In the genomic region with DNA sequence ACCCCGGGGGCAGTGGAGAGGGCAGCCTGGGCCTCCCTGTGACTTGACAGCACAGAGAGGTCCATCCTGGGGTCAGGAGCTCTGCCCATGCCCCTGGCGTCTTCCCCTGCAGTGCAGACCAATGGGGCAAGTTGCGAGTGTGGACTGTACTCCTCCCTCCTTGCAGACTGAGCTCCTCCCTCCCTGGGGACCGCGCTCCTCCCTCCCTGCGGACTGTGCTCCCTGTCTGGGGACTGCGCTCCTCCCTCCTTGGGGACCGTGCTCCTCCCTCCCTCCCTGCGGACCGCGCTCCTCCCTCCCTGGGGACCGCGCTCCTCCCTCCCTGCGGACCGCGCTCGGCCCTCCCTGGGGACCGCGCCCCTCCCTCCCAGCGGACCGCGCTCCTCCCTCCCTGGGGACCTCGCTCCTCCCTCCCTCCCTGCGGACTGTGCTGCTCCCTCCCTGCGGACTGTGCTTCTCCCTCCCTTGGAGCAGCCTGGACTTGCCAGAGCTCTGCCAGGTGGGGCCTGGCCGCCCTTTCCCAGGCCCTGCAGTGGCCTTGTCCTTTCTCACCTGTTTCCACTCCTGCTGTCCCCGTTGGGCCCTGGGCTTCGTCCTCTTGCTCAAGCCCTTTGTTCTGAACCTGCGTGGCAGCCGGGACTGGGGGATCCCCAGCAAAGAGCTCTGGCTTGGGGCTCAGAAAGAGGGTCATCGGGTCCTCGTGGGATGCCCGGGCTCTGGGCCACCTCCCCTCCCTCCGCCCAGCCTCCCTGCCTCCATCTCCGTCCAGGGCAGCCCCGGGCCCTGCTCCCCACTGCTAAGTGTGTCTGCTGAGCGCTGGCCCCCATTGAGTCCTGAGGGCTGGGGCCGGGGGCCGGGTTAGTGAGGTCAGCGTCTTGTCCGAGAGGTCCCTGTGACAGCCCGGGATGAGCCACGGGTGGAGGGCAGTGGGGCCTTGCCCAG, we compare ENCODE assay signal across 19 cellular contexts. TPM values are rescaled to one million over a fixed set of nuclear protein-coding genes. Genes with fewer than 3 reads are reported as not detected.
A peak's percentile ranks its signal among the peaks of the same experiment; 100 is the strongest.
DNase-seq lines count a peak whose midpoint lies in the region; ATAC-seq and TF ChIP-seq lines count a peak whose summit lies in the region.
"Had no signal": no experiment of that assay in that cellular context is flagged by ENCODE, and none has a peak within 500 bp of the region (broad histone marks: within the 10 kb centered on the region; RNA-seq: fewer than 3 reads in every experiment).

No MANE protein-coding gene starts in this region.

- no peak for TF ChIP-seq POLR2A in esophagus squamous epithelium (IDR thresholded peaks at IDR 0.05)

- H3K4me3 ChIP-seq in PC-3 (ENCODE audit: low read length), result no peak overlapping the region
- peak overlapping the region in 3 of 4 donors; percentile 2 to 9 (median 7) for H3K4me3 ChIP-seq in esophagus squamous epithelium
- H3K4me3 ChIP-seq in psoas muscle, result no peak overlapping the region
- H3K4me3 ChIP-seq: A549, vagina had no signal

- H3K9ac ChIP-seq in PC-3 (ENCODE audit: low read length), result no peak overlapping the region

- no peak overlapping the region for H3K4me2 ChIP-seq in PC-3 (ENCODE audit: low read length)
- H3K4me2 ChIP-seq: A549 had no signal

- no peak overlapping the region for H3K27ac ChIP-seq in PC-3 (ENCODE audit: low read length)
- H3K27ac ChIP-seq in esophagus squamous epithelium, result peak overlapping the region; percentile 15 to 51 (median 34)
- H3K27ac ChIP-seq in psoas muscle, result peak overlapping the region; percentile 30
- H3K27ac ChIP-seq: A549, vagina had no signal

- no peaks in the 10 kb centered on the region for H3K27me3 ChIP-seq in PC-3 (ENCODE audit: low read length)
- H3K27me3 ChIP-seq in esophagus squamous epithelium, result no peaks in the 10 kb centered on the region
- no peaks in the 10 kb centered on the region for H3K27me3 ChIP-seq in psoas muscle (ENCODE audit: insufficient read depth in 3 of 3, low read length in 2 of 3)
- H3K27me3 ChIP-seq: vagina had no signal

- POLR2A ChIA-PET in PC-3 (lab: Charles Lee; ENCODE audit: unreplicated experiment), result no interaction called here

- 37 to 59% methylated on average over 14 to 16 of the region's 43 CpGs for WGBS in esophagus squamous epithelium, 2 donors
- WGBS in psoas muscle, 3 donors, result 67 to 73% (median 67%) methylated on average over 30 to 43 of the region's 43 CpGs

- no TSS peak for BruUV-seq in PC-3 (replicated peaks; lab: Mats Ljungman, UMichigan)

- H3K79me2 ChIP-seq in PC-3 (ENCODE audit: low read length), result no peaks in the 10 kb centered on the region

- no peak for TF ChIP-seq CTCF in PC-3 (conservative IDR thresholded peaks at IDR 0.05; ENCODE audit: low read depth, low read length)
- no peak for TF ChIP-seq CTCF in esophagus squamous epithelium (IDR thresholded peaks at IDR 0.05)
- TF ChIP-seq CTCF in psoas muscle (IDR thresholded peaks at IDR 0.05), result no peak

- CTCF ChIA-PET in PC-3 (lab: Charles Lee), result no interaction called here

- H3K9me3 ChIP-seq in PC-3 (ENCODE audit: low read length), result no peaks in the 10 kb centered on the region
- H3K9me3 ChIP-seq in esophagus squamous epithelium, result no peaks in the 10 kb centered on the region
- no peaks in the 10 kb centered on the region for H3K9me3 ChIP-seq in psoas muscle
- H3K9me3 ChIP-seq: A549, vagina had no signal

- H3K4me1 ChIP-seq in PC-3 (ENCODE audit: insufficient read depth, low read length) (no peaks in the 10 kb centered on the region), esophagus squamous epithelium (peaks cover 28 to 43% (median 31%) of the 10 kb centered on the region in 3 donors), psoas muscle (peaks cover 18% of the 10 kb centered on the region)
- H3K4me1 ChIP-seq: A549 had no signal

- no peaks in the 10 kb centered on the region for H3F3A ChIP-seq in PC-3 (ENCODE audit: low read length, unreplicated experiment)

- intact Hi-C loops in PC-3 (cut with micrococcal nuclease) (no loop called here), esophagus squamous epithelium (cut with DNase I) (no loop called here), psoas muscle (cut with DNase I) (loop anchor here in 1 of 2 donors (5.0 kb wide), 1 partner anchor 117 kb away; the partner anchor contains the start of gene FAM174C)

- peak; percentile 19 for DNase-seq in NCI-H82 (lab: John Stamatoyannopoulos, UW)
- DNase-seq in NCI-H82 treated with DMSO at 0.1 percent for 48 hours (lab: John Stamatoyannopoulos, UW; ENCODE audit: unreplicated experiment), result no peak
- DNase-seq in PC-3, result no peak
- no peak for DNase-seq in esophagus squamous epithelium (lab: John Stamatoyannopoulos, UW)
- DNase-seq in psoas muscle, result no peak
- DNase-seq in germinal center (ENCODE audit: low spot score), result no peak
- no peak for DNase-seq in 8988T
- DNase-seq: activated CD4-positive, alpha-beta T cell treated with anti-CD3 and anti-CD28 coated beads, Interleukin-2, amount 10 ng/mL, durations not matched to agents 24 days and 14 days; activated T-cell treated with anti-CD3 and anti-CD28 coated beads, Interleukin-2, amount 50 U/mL, for 4 hours; COR-L47; NCI-H1092 treated with DMSO at 0.1 percent for 48 hours; NCI-H524 treated with DMSO at 0.1 percent for 48 hours; RPMI8226; stimulated activated CD4-positive, alpha-beta T cell treated with anti-CD3 and anti-CD28 coated beads, Interleukin-4, amount 100 ng/mL, for 4 hours; T-helper 2 cell had no signal

- peak; percentile 45 for ATAC-seq in PC-3
- peak in 2 of 4 donors; percentile 4 to 9 for ATAC-seq in psoas muscle
- ATAC-seq in HG03175 (IDR thresholded peaks at IDR 0.05; ENCODE audit: unreplicated experiment), result no peak
- ATAC-seq: activated T-cell treated with anti-CD3 and anti-CD28 coated beads, Interleukin-2, amount 50 U/mL, for 4 hours; stimulated activated effector memory CD8-positive, alpha-beta T cell treated with anti-CD3 and anti-CD28 coated beads, Interleukin-12 subunit alpha, Interleukin-12 subunit beta, amount 100 ng/mL, for 72 hours had no signal

- H3K36me3 ChIP-seq in PC-3 (ENCODE audit: low read depth, low read length) (no peaks in the 10 kb centered on the region), esophagus squamous epithelium (peaks cover under 1 to 48% (median 25%) of the 10 kb centered on the region in 3 donors), psoas muscle (ENCODE audit: insufficient read depth in 1 of 2, low read depth in 1 of 2) (peaks cover 0 to 66% of the 10 kb centered on the region in 2 donors)

- H2AFZ ChIP-seq in PC-3 (ENCODE audit: low read length), result no peak overlapping the region

- H3K9me2 ChIP-seq in PC-3 (replicated peaks; ENCODE audit: low read length), result no peaks in the 10 kb centered on the region

- H4K20me1 ChIP-seq in PC-3 (ENCODE audit: low read length), result no peaks in the 10 kb centered on the region

RNA-seq across cellular contexts. Expression of gene GAMT, which starts 6.8 kb away (rescaled TPM):
- 74.9 and 75.6 TPM in 2 replicates for total RNA-seq in PC-3 (2014; rRNA removed)
- total RNA-seq in esophagus squamous epithelium, result 10 to 100 TPM in 3 of 4 donors, 1 to 10 TPM in 1; 2.4 to 40.0 (median 13.1) TPM
- 100 to 1,000 TPM; 227 to 339 (median 232) TPM for total RNA-seq in psoas muscle
- 100 to 1,000 TPM; 162 to 464 (median 351) TPM for polyA plus RNA-seq in psoas muscle

RNA-seq across cellular contexts. Expression of gene NDUFS7, which starts 10.8 kb away (rescaled TPM):
- total RNA-seq in PC-3 (2014; rRNA removed) (102 and 111 TPM in 2 replicates), esophagus squamous epithelium (100 to 1,000 TPM; 124 to 191 (median 165) TPM), psoas muscle (100 to 1,000 TPM; 230 to 338 (median 308) TPM)
- 100 to 1,000 TPM; 177 to 423 (median 294) TPM for polyA plus RNA-seq in psoas muscle

RNA-seq across cellular contexts. Expression of gene DAZAP1, which starts 12.9 kb away (rescaled TPM):
- total RNA-seq in PC-3 (2014; rRNA removed), result 177 and 178 TPM in 2 replicates
- 10 to 100 TPM; 60.2 to 76.0 (median 69.0) TPM for total RNA-seq in esophagus squamous epithelium
- 100 to 1,000 TPM in 1 of 4 donors, 10 to 100 TPM in 3; 59.9 to 122 (median 86.9) TPM for total RNA-seq in psoas muscle
- 100 to 1,000 TPM in 1 of 3 donors, 10 to 100 TPM in 2; 68.9 to 103 (median 94.1) TPM for polyA plus RNA-seq in psoas muscle

RNA-seq across cellular contexts. Expression of gene RPS15, which starts 43.7 kb away (rescaled TPM):
- total RNA-seq in PC-3 (2014; rRNA removed) (1,797 and 2,672 TPM in 2 replicates), esophagus squamous epithelium (1,000 to 10,000 TPM; 2,502 to 3,774 (median 3,129) TPM), psoas muscle (100 to 1,000 TPM; 697 to 992 (median 943) TPM)
- 1,000 to 10,000 TPM; 2,739 to 4,077 (median 3,158) TPM for polyA plus RNA-seq in psoas muscle

RNA-seq across cellular contexts. Expression of gene APC2, which starts 55.4 kb away (rescaled TPM):
- total RNA-seq in PC-3 (2014; rRNA removed) (0.29 and 1.4 TPM in 2 replicates), esophagus squamous epithelium (under 1 TPM in 1 of 4 donors, not detected in 3; under 0.01 TPM), psoas muscle (under 1 TPM; 0.04 to 0.06 (median 0.05) TPM)
- under 1 TPM in 2 of 3 donors, not detected in 1; 0.01 to 0.03 TPM for polyA plus RNA-seq in psoas muscle

Comparison
In these comparisons a context has a peak if more than half of its experiments do, and no peak if none do; other contexts are left out.
1. H3K4me3 ChIP-seq: peak in esophagus squamous epithelium (3 of 4); none in PC-3 (single experiment) and psoas muscle (single experiment).